ENCODE assay signal across 1 cellular context in the genomic region with DNA sequence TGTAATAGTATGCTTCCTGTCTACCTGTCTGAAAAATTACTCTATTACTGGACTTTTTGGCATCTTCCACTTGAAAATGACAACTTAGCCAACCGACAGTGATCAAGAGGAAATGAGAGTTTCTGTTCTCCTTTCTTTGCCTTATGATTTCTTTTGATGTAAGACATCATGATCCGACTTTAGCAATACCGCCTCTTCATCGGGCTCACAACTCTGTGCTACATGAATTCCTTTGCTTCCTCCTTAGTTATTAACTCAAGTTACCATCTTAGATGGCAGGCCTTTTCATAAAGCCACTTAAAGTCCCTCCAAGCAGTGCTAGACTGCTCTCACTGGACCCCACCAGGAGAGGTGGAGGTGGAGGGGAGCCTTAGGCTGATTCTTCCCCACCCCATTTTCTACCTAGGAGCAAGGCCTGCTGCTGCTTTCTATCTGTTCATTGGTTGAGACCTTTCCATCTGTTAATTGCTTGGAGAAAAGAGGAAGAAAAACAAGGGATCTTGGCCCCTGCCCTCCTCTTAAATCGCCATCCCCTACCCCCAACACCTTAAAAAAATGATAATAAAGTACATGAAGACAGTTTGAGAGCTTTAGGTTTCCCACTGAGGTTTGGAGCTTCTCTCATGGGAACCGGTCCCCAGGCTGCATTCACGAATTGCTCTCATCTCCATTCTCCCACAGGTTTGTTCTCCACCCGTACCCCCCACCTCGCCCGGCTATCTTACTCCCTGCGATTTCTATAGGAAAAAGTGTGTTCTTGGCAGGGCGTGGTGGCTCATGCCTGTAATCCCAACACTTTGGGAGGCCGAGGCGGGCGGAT.
TF ChIP-seq lines count a peak whose summit lies in the region.

No MANE protein-coding gene starts in this region.

TF ChIP-seq in GM12878, 131 proteins besides CTCF, POLR2A, EP300 and RAD21 (continued from another document and continues in another):
- TF ChIP-seq, protein P1, sequence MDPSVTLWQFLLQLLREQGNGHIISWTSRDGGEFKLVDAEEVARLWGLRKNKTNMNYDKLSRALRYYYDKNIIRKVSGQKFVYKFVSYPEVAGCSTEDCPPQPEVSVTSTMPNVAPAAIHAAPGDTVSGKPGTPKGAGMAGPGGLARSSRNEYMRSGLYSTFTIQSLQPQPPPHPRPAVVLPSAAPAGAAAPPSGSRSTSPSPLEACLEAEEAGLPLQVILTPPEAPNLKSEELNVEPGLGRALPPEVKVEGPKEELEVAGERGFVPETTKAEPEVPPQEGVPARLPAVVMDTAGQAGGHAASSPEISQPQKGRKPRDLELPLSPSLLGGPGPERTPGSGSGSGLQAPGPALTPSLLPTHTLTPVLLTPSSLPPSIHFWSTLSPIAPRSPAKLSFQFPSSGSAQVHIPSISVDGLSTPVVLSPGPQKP (IDR thresholded peaks at IDR 0.05; ENCODE audit: low read depth, low read length): no peak
- peak; percentile 87 for TF ChIP-seq ATF7 (IDR thresholded peaks at IDR 0.05; ENCODE audit: low read depth)
- TF ChIP-seq JUNB (IDR thresholded peaks at IDR 0.05): no peak; the same call in none of the 2 replicates
- TF ChIP-seq, protein P2, sequence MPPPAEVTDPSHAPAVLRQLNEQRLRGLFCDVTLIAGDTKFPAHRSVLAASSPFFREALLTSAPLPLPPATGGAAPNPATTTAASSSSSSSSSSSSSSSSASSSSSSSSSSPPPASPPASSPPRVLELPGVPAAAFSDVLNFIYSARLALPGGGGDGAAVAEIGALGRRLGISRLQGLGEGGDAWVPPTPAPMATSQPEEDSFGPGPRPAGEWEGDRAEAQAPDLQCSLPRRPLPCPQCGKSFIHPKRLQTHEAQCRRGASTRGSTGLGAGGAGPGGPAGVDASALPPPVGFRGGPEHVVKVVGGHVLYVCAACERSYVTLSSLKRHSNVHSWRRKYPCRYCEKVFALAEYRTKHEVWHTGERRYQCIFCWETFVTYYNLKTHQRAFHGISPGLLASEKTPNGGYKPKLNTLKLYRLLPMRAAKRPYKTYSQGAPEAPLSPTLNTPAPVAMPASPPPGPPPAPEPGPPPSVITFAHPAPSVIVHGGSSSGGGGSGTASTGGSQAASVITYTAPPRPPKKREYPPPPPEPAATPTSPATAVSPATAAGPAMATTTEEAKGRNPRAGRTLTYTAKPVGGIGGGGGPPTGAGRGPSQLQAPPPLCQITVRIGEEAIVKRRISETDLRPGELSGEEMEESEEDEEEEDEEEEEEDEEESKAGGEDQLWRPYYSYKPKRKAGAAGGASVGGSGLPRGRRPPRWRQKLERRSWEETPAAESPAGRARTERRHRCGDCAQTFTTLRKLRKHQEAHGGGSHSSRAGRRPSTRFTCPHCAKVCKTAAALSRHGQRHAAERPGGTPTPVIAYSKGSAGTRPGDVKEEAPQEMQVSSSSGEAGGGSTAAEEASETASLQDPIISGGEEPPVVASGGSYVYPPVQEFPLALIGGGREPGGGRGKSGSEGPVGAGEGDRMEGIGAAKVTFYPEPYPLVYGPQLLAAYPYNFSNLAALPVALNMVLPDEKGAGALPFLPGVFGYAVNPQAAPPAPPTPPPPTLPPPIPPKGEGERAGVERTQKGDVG (CRISPR knock-in tag; IDR thresholded peaks at IDR 0.05): no peak
- TF ChIP-seq KDM1A (IDR thresholded peaks at IDR 0.05; ENCODE audit: borderline replicate concordance): no peak
- no peak for TF ChIP-seq RELA (IDR thresholded peaks at IDR 0.05; ENCODE audit: borderline replicate concordance, partially characterized antibody)
- no peak for TF ChIP-seq SIX5 (IDR thresholded peaks at IDR 0.05; ENCODE audit: low read depth, low read length, severe bottlenecking)
- TF ChIP-seq SUZ12 (IDR thresholded peaks at IDR 0.05; ENCODE audit: unreplicated experiment): no peak
- peak; percentile 88; the same call in 1 of the 2 replicates for TF ChIP-seq MTA3 (IDR thresholded peaks at IDR 0.05; ENCODE audit: borderline replicate concordance, low read length)
- no peak for TF ChIP-seq ZNF274 (IDR thresholded peaks at IDR 0.05; ENCODE audit: insufficient read depth, insufficient read length)
- no peak for TF ChIP-seq POLR2AphosphoS2 (IDR thresholded peaks at IDR 0.05; ENCODE audit: low read depth, low read length)
- peak; percentile 74 for TF ChIP-seq BCL11A (IDR thresholded peaks at IDR 0.05; ENCODE audit: low read depth, low read length)
- no peak for TF ChIP-seq ZNF384 (IDR thresholded peaks at IDR 0.05; ENCODE audit: borderline replicate concordance, low read depth, low read length)
- TF ChIP-seq EED (IDR thresholded peaks at IDR 0.05; ENCODE audit: low read depth): peak; percentile 79
- peak; percentile 96 for TF ChIP-seq DPF2 (IDR thresholded peaks at IDR 0.05)
- no peak for TF ChIP-seq NFYA (IDR thresholded peaks at IDR 0.05; ENCODE audit: borderline replicate concordance, low read depth, low read length)
- TF ChIP-seq ETV6 (conservative IDR thresholded peaks at IDR 0.05 in 1 of 2, IDR thresholded peaks at IDR 0.05 in 1 of 2; ENCODE audit: borderline replicate concordance in 1 of 2, low read depth in 1 of 2): peak in 1 of 2 experiments; percentile 96; a peak in 2 of 4 replicates
- TF ChIP-seq, protein P3, sequence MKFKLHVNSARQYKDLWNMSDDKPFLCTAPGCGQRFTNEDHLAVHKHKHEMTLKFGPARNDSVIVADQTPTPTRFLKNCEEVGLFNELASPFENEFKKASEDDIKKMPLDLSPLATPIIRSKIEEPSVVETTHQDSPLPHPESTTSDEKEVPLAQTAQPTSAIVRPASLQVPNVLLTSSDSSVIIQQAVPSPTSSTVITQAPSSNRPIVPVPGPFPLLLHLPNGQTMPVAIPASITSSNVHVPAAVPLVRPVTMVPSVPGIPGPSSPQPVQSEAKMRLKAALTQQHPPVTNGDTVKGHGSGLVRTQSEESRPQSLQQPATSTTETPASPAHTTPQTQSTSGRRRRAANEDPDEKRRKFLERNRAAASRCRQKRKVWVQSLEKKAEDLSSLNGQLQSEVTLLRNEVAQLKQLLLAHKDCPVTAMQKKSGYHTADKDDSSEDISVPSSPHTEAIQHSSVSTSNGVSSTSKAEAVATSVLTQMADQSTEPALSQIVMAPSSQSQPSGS (IDR thresholded peaks at IDR 0.05; ENCODE audit: low read length): peak; percentile 81
- TF ChIP-seq TBL1XR1 (IDR thresholded peaks at IDR 0.05; ENCODE audit: low read depth, low read length): no peak
- TF ChIP-seq, protein P4, sequence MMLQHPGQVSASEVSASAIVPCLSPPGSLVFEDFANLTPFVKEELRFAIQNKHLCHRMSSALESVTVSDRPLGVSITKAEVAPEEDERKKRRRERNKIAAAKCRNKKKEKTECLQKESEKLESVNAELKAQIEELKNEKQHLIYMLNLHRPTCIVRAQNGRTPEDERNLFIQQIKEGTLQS (IDR thresholded peaks at IDR 0.05; ENCODE audit: borderline replicate concordance, extremely low read depth, low read depth, low read length): no peak
- no peak for TF ChIP-seq ZNF24 (IDR thresholded peaks at IDR 0.05)
- peak; percentile 46; the same call in 1 of the 2 replicates for TF ChIP-seq CREB1 (IDR thresholded peaks at IDR 0.05; ENCODE audit: low read depth)
- TF ChIP-seq STAT1 (conservative IDR thresholded peaks at IDR 0.05): no peak
- no peak for TF ChIP-seq CHD1 (IDR thresholded peaks at IDR 0.05; ENCODE audit: low read depth, low read length)
- TF ChIP-seq SMAD5 (IDR thresholded peaks at IDR 0.05; ENCODE audit: low read depth): no peak
- TF ChIP-seq, protein P5, sequence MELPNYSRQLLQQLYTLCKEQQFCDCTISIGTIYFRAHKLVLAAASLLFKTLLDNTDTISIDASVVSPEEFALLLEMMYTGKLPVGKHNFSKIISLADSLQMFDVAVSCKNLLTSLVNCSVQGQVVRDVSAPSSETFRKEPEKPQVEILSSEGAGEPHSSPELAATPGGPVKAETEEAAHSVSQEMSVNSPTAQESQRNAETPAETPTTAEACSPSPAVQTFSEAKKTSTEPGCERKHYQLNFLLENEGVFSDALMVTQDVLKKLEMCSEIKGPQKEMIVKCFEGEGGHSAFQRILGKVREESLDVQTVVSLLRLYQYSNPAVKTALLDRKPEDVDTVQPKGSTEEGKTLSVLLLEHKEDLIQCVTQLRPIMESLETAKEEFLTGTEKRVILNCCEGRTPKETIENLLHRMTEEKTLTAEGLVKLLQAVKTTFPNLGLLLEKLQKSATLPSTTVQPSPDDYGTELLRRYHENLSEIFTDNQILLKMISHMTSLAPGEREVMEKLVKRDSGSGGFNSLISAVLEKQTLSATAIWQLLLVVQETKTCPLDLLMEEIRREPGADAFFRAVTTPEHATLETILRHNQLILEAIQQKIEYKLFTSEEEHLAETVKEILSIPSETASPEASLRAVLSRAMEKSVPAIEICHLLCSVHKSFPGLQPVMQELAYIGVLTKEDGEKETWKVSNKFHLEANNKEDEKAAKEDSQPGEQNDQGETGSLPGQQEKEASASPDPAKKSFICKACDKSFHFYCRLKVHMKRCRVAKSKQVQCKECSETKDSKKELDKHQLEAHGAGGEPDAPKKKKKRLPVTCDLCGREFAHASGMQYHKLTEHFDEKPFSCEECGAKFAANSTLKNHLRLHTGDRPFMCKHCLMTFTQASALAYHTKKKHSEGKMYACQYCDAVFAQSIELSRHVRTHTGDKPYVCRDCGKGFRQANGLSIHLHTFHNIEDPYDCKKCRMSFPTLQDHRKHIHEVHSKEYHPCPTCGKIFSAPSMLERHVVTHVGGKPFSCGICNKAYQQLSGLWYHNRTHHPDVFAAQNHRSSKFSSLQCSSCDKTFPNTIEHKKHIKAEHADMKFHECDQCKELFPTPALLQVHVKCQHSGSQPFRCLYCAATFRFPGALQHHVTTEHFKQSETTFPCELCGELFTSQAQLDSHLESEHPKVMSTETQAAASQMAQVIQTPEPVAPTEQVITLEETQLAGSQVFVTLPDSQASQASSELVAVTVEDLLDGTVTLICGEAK (IDR thresholded peaks at IDR 0.05; ENCODE audit: borderline replicate concordance): no peak
- TF ChIP-seq, protein P6, sequence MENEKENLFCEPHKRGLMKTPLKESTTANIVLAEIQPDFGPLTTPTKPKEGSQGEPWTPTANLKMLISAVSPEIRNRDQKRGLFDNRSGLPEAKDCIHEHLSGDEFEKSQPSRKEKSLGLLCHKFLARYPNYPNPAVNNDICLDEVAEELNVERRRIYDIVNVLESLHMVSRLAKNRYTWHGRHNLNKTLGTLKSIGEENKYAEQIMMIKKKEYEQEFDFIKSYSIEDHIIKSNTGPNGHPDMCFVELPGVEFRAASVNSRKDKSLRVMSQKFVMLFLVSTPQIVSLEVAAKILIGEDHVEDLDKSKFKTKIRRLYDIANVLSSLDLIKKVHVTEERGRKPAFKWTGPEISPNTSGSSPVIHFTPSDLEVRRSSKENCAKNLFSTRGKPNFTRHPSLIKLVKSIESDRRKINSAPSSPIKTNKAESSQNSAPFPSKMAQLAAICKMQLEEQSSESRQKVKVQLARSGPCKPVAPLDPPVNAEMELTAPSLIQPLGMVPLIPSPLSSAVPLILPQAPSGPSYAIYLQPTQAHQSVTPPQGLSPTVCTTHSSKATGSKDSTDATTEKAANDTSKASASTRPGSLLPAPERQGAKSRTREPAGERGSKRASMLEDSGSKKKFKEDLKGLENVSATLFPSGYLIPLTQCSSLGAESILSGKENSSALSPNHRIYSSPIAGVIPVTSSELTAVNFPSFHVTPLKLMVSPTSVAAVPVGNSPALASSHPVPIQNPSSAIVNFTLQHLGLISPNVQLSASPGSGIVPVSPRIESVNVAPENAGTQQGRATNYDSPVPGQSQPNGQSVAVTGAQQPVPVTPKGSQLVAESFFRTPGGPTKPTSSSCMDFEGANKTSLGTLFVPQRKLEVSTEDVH (IDR thresholded peaks at IDR 0.05; ENCODE audit: low read depth, partially characterized antibody): no peak
- no peak for TF ChIP-seq EGR1 (IDR thresholded peaks at IDR 0.05; ENCODE audit: borderline replicate concordance in 1 of 2, low read depth in 2 of 2, low read length in 2 of 2)
- TF ChIP-seq YY1 (IDR thresholded peaks at IDR 0.05; ENCODE audit: low read depth, low read length): 0 out of 2 replicates have a peak, but pooled peaks have one; percentile 34
- TF ChIP-seq RFX5 (IDR thresholded peaks at IDR 0.05; ENCODE audit: low read depth, low read length): peak; percentile 66; the same call in 1 of the 2 replicates
- TF ChIP-seq SUPT20H (IDR thresholded peaks at IDR 0.05; ENCODE audit: borderline replicate concordance, control insufficient read depth, low read depth, low read length): no peak
- TF ChIP-seq KAT2A (conservative IDR thresholded peaks at IDR 0.05; ENCODE audit: control insufficient read depth, low read depth, low read length): no peak
- TF ChIP-seq IKZF2 (IDR thresholded peaks at IDR 0.05): peak; percentile 87 to 88
- TF ChIP-seq, protein P7, sequence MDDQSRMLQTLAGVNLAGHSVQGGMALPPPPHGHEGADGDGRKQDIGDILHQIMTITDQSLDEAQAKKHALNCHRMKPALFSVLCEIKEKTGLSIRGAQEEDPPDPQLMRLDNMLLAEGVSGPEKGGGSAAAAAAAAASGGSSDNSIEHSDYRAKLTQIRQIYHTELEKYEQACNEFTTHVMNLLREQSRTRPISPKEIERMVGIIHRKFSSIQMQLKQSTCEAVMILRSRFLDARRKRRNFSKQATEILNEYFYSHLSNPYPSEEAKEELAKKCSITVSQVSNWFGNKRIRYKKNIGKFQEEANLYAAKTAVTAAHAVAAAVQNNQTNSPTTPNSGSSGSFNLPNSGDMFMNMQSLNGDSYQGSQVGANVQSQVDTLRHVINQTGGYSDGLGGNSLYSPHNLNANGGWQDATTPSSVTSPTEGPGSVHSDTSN (IDR thresholded peaks at IDR 0.05; ENCODE audit: insufficient replicate concordance, low read depth, low read length): no peak
- TF ChIP-seq, protein P8, sequence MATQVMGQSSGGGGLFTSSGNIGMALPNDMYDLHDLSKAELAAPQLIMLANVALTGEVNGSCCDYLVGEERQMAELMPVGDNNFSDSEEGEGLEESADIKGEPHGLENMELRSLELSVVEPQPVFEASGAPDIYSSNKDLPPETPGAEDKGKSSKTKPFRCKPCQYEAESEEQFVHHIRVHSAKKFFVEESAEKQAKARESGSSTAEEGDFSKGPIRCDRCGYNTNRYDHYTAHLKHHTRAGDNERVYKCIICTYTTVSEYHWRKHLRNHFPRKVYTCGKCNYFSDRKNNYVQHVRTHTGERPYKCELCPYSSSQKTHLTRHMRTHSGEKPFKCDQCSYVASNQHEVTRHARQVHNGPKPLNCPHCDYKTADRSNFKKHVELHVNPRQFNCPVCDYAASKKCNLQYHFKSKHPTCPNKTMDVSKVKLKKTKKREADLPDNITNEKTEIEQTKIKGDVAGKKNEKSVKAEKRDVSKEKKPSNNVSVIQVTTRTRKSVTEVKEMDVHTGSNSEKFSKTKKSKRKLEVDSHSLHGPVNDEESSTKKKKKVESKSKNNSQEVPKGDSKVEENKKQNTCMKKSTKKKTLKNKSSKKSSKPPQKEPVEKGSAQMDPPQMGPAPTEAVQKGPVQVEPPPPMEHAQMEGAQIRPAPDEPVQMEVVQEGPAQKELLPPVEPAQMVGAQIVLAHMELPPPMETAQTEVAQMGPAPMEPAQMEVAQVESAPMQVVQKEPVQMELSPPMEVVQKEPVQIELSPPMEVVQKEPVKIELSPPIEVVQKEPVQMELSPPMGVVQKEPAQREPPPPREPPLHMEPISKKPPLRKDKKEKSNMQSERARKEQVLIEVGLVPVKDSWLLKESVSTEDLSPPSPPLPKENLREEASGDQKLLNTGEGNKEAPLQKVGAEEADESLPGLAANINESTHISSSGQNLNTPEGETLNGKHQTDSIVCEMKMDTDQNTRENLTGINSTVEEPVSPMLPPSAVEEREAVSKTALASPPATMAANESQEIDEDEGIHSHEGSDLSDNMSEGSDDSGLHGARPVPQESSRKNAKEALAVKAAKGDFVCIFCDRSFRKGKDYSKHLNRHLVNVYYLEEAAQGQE (IDR thresholded peaks at IDR 0.05; ENCODE audit: low read depth, low read length): no peak
- TF ChIP-seq SREBF1 (IDR thresholded peaks at IDR 0.05; ENCODE audit: low read length): no peak
- TF ChIP-seq ASH2L (IDR thresholded peaks at IDR 0.05; ENCODE audit: borderline replicate concordance, low read depth): no peak; the same call in 1 of the 2 replicates
- peak; percentile 85 for TF ChIP-seq MEF2A (IDR thresholded peaks at IDR 0.05; ENCODE audit: insufficient read depth, low read depth, low read length)
